Comparison of ENCODE assay signal across 11 cellular contexts in genomic region chr10:62248465-62248864, GRCh38. TPM values are rescaled to one million over a fixed set of nuclear protein-coding genes. Genes with fewer than 3 reads are reported as not detected.
A peak's percentile ranks its signal among the peaks of the same experiment; 100 is the strongest.
DNase-seq lines count a peak whose midpoint lies in the region; ATAC-seq, FAIRE-seq and TF ChIP-seq lines count a peak whose summit lies in the region.
"Had no signal": no experiment of that assay in that cellular context is flagged by ENCODE, and none has a peak within 500 bp of the region (broad histone marks: within the 10 kb centered on the region; RNA-seq: fewer than 3 reads in every experiment).

No MANE protein-coding gene starts in this region.

- no peaks in the 10 kb centered on the region for H3K36me3 ChIP-seq in BJ (ENCODE audit: control insufficient read depth, insufficient read depth, low read length)
- H3K36me3 ChIP-seq in sigmoid colon: no peaks in the 10 kb centered on the region

- H3K27me3 ChIP-seq in BJ (ENCODE audit: control insufficient read depth, insufficient read depth, low read length) (no peaks in the 10 kb centered on the region), sigmoid colon (no peaks in the 10 kb centered on the region)

- ATAC-seq in HG03159 (IDR thresholded peaks at IDR 0.05; ENCODE audit: unreplicated experiment) (no peak), omental fat pad (ENCODE audit: low FRiP score) (no peak)
- ATAC-seq: activated CD4-positive, CD25-positive, alpha-beta regulatory T cell treated with anti-CD3 and anti-CD28 coated beads, Interleukin-2, amount 50 U/mL, for 24 hours had no signal

- no peak for TF ChIP-seq EP300 in sigmoid colon (IDR thresholded peaks at IDR 0.05)

- FAIRE-seq in islet of Langerhans (lab: Jason Lieb, UNC): peak; percentile 86

- H3K9me3 ChIP-seq in sigmoid colon: no peaks in the 10 kb centered on the region

- POLR2A ChIA-PET in BJ (lab: Charles Lee): interaction anchor here (1.2 kb wide), 1 partner anchor 199 kb away, joined by 4 read pairs; no protein-coding TSS in a partner anchor

- DNase-seq in BJ (ENCODE audit: low read depth) (no peak), HFF-Myc (ENCODE audit: extremely low read depth, low read depth) (no peak), HUDEP-2 (lab: John Stamatoyannopoulos, UW; ENCODE audit: unreplicated experiment in 76 of 76) (no peak), sigmoid colon (no peak), omental fat pad (ENCODE audit: low spot score) (no peak)

- peaks cover 0 to 17% (median 4%) of the 10 kb centered on the region in 4 donors for H3K4me1 ChIP-seq in sigmoid colon

- H3K4me3 ChIP-seq in BJ (ENCODE audit: low read depth, low read length) (no peak overlapping the region), HFF-Myc (replicated peaks; ENCODE audit: low read depth, low read length) (no peak overlapping the region), sigmoid colon (no peak overlapping the region)
- H3K4me3 ChIP-seq: lung, skin epidermis had no signal

- intact Hi-C loops in sigmoid colon (cut with DNase I): loop anchor here (10.0 kb wide), 1 partner anchor 1434 kb away; no protein-coding TSS in a partner anchor

- 92 to 94% methylated on average over 1 of the region's 1 CpG for WGBS in sigmoid colon, 2 donors

- CTCF ChIA-PET in BJ (lab: Yijun Ruan, JAX): interaction anchor here (0.6 to 1.9 kb wide), 4 partner anchors 8 to 713 kb away, joined by 3 to 6 read pairs (median 4); no protein-coding TSS in a partner anchor

- H3K27ac ChIP-seq in VCaP (no peak overlapping the region), sigmoid colon (no peak overlapping the region)
- H3K27ac ChIP-seq: skin epidermis had no signal

- TF ChIP-seq CTCF in BJ (IDR thresholded peaks at IDR 0.05; ENCODE audit: insufficient read depth, low read depth, low read length) (peak; percentile 32; the same call in 1 of the 2 replicates), HFF-Myc (IDR thresholded peaks at IDR 0.05; ENCODE audit: low read depth, low read length, missing control alignments) (peak; percentile 4), VCaP (conservative IDR thresholded peaks at IDR 0.05) (peak; percentile 35), sigmoid colon (IDR thresholded peaks at IDR 0.05) (no peak), omental fat pad (IDR thresholded peaks at IDR 0.05) (no peak)

- no peak for TF ChIP-seq POLR2A in sigmoid colon (IDR thresholded peaks at IDR 0.05)

RNA-seq across cellular contexts. Expression of gene RTKN2, which starts 20.2 kb away (rescaled TPM):
- polyA plus RNA-seq in BJ (2011; rRNA removed) (1.5 and 3.1 TPM in 2 replicates), sigmoid colon (1 to 10 TPM in 2 of 3 donors, under 1 TPM in 1; 0.60 to 2.0 (median 1.2) TPM)
- polyA minus RNA-seq in BJ (2011; rRNA and poly(A)+ RNA removed): 1.6 and 2.0 TPM in 2 replicates
- total RNA-seq in sigmoid colon (not detected), omental fat pad (under 1 TPM in 3 of 4 donors, not detected in 1; 0.09 to 0.48 (median 0.38) TPM)

Comparison
In these comparisons a context has a peak if more than half of its experiments do, and no peak if none do; other contexts are left out.
1. CTCF ChIP-seq: peak in BJ (single experiment), HFF-Myc (single experiment) and VCaP (single experiment); none in sigmoid colon (0 of 4) and omental fat pad (0 of 3).